In the genomic region with DNA sequence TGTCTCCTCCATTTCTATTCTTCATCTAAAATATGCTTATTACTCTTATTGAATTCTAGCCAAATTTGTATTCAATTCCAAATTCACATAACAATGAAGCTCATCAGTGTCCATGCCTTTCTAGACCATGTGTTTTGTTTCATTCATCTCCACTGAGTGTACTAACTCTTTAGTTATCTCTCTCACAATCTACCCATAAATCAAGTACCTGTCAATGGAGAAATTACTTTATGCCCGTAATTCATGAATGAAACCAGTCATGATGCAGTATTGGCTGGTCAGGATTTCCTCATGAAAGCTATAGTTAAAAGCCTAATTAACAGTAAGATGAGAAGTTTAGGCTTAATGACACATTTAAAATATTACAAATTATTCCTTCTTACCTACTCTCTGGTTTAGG, we compare ENCODE assay signal across 23 cellular contexts. TPM values are rescaled to one million over a fixed set of nuclear protein-coding genes. Genes with fewer than 3 reads are reported as not detected.
"Had no signal": no experiment of that assay in that cellular context is flagged by ENCODE, and none has a peak within 500 bp of the region (broad histone marks: within the 10 kb centered on the region; RNA-seq: fewer than 3 reads in every experiment).

No MANE protein-coding gene starts in this region.

- H3K9ac ChIP-seq: KMS-11, SK-N-SH had no signal

- H3K4me1 Mint-ChIP-seq: T-cell had no signal

- DNase-seq: IMR-90, Kasumi-1, MV-4-11, NCI-H1048, NCI-H1436, NCI-H187, NCI-H2029, NCI-H2081 treated with DMSO at 0.1 percent for 48 hours, NCI-H2227 treated with DMSO at 0.1 percent for 48 hours, NCI-H524, NCI-H526 treated with DMSO at 0.1 percent for 48 hours, NCI-H774, SHP77, SK-N-SH, SW 1271, T-cell had no signal

- H3K27ac ChIP-seq: KMS-11, RWPE1 had no signal

- ATAC-seq: HepG2, Panc1, T-cell had no signal

- H3K36me3 Mint-ChIP-seq: T-cell had no signal

- H3K9me3 ChIP-seq: SK-N-SH had no signal

- H3K27me3 Mint-ChIP-seq: T-cell had no signal

- H3K4me3 Mint-ChIP-seq: T-cell had no signal

- H3K27ac Mint-ChIP-seq: T-cell had no signal

- H3K4me2 ChIP-seq: KMS-11, SK-N-SH had no signal

RNA-seq across cellular contexts. Expression of a gene that starts 12.2 kb away (rescaled TPM):
- total RNA-seq: HepG2, HT1080, IMR-90, M059J, NCI-H460, T-cell had no signal
- polyA plus RNA-seq: HepG2, IMR-90, SK-N-SH had no signal
